Comparison of ENCODE assay signal across 16 cellular contexts in genomic region chr6:134531611-134532010, GRCh38.
"Had no signal": no experiment of that assay in that cellular context is flagged by ENCODE, and none has a peak within 500 bp of the region (broad histone marks: within the 10 kb centered on the region; RNA-seq: fewer than 3 reads in every experiment).

No MANE protein-coding gene starts in this region.

- H3K27me3 Mint-ChIP-seq: activated naive CD8-positive, alpha-beta T cell treated with anti-CD3 and anti-CD28 coated beads, Interleukin-2, amount 50 U/mL, for 24 hours; activated T-helper 17 cell treated with anti-CD3 and anti-CD28 coated beads, Interleukin-2, amount 50 U/mL, for 72 hours; stimulated activated naive CD8-positive, alpha-beta T cell treated with anti-CD3 and anti-CD28 coated beads, Interleukin-15, amount 100 ng/mL, for 72 hours had no signal

- H3K36me3 ChIP-seq: breast epithelium, gastroesophageal sphincter, thoracic aorta had no signal

- ATAC-seq: activated naive CD8-positive, alpha-beta T cell treated with anti-CD3 and anti-CD28 coated beads, Interleukin-2, amount 50 U/mL, for 24 hours; activated T-helper 17 cell treated with anti-CD3 and anti-CD28 coated beads, Interleukin-2, amount 50 U/mL, for 72 hours; gastroesophageal sphincter; natural killer cell; stimulated activated naive CD8-positive, alpha-beta T cell treated with anti-CD3 and anti-CD28 coated beads, Interleukin-15, amount 100 ng/mL, for 72 hours had no signal

- H3K36me3 Mint-ChIP-seq: natural killer cell had no signal

- H3K4me1 ChIP-seq: breast epithelium, gastroesophageal sphincter had no signal

- DNase-seq: activated CD4-positive, CD25-positive, alpha-beta regulatory T cell treated with anti-CD3 and anti-CD28 coated beads, Interleukin-2, amount 50 U/mL, for 72 hours; activated naive CD4-positive, alpha-beta T cell treated with Interleukin-2 at 50 U/mL for 16 hours; activated naive CD8-positive, alpha-beta T cell treated with anti-CD3 and anti-CD28 coated beads, Interleukin-2, amount 50 U/mL, for 24 hours; activated T-cell treated with anti-CD3 and anti-CD28 coated beads for 4 hours; aorta; endodermal cell; erythroblast; mesenchymal stem cell; natural killer cell; posterior cingulate gyrus; retina; stimulated activated naive CD8-positive, alpha-beta T cell treated with anti-CD3 and anti-CD28 coated beads, Interleukin-15, amount 100 ng/mL, for 72 hours had no signal

- H3K27ac Mint-ChIP-seq: activated naive CD8-positive, alpha-beta T cell treated with anti-CD3 and anti-CD28 coated beads, Interleukin-2, amount 50 U/mL, for 24 hours; activated T-helper 17 cell treated with anti-CD3 and anti-CD28 coated beads, Interleukin-2, amount 50 U/mL, for 72 hours; endodermal cell; natural killer cell; stimulated activated naive CD8-positive, alpha-beta T cell treated with anti-CD3 and anti-CD28 coated beads, Interleukin-15, amount 100 ng/mL, for 72 hours had no signal

- H3K9me3 ChIP-seq: breast epithelium, gastroesophageal sphincter, thoracic aorta had no signal

- H3K9me3 Mint-ChIP-seq: activated T-helper 17 cell treated with anti-CD3 and anti-CD28 coated beads, Interleukin-2, amount 50 U/mL, for 72 hours; endodermal cell; natural killer cell had no signal

- H3K27me3 ChIP-seq: breast epithelium, gastroesophageal sphincter had no signal

- H3K4me3 ChIP-seq: breast epithelium, gastroesophageal sphincter, thoracic aorta had no signal

- H3K4me1 Mint-ChIP-seq: natural killer cell had no signal

- H3K27ac ChIP-seq: breast epithelium, gastroesophageal sphincter, thoracic aorta had no signal

- H3K4me3 Mint-ChIP-seq: activated naive CD8-positive, alpha-beta T cell treated with anti-CD3 and anti-CD28 coated beads, Interleukin-2, amount 50 U/mL, for 24 hours; activated T-helper 17 cell treated with anti-CD3 and anti-CD28 coated beads, Interleukin-2, amount 50 U/mL, for 72 hours; endodermal cell; natural killer cell; stimulated activated naive CD8-positive, alpha-beta T cell treated with anti-CD3 and anti-CD28 coated beads, Interleukin-15, amount 100 ng/mL, for 72 hours had no signal
